Comparison of ENCODE assay signal across 1 cellular context in the genomic region with DNA sequence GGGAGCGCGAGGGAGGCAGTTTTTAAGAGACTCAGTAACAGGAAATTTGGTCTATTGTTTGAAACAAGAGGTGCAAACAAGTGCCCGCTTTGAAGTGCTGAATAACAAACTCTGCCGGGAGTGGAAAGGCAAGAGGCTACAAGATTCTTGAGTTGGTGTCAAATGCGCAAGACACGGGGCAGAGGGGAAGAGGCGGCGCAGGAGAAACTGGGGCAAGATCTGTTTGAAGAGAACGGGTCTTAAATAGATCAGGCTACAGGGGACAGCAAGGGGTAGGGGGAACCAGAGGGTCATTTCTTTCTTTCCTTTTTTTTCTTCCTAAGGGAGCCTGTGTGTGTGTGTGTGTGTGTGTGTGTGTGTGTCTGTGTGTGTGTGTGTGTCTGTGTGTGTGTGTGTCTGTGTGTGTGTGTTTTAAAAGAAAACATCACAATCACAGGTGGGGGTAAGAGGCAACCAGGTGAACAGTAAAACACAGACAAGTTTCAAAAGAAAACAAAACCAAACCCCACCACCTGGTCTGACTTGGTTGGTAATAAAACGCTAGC.
TF ChIP-seq lines count a peak whose summit lies in the region.

No MANE protein-coding gene starts in this region.

TF ChIP-seq in GM23338, 12 proteins besides CTCF, POLR2A, EP300 and RAD21 (continued from another document):
- TF ChIP-seq, protein P1, sequence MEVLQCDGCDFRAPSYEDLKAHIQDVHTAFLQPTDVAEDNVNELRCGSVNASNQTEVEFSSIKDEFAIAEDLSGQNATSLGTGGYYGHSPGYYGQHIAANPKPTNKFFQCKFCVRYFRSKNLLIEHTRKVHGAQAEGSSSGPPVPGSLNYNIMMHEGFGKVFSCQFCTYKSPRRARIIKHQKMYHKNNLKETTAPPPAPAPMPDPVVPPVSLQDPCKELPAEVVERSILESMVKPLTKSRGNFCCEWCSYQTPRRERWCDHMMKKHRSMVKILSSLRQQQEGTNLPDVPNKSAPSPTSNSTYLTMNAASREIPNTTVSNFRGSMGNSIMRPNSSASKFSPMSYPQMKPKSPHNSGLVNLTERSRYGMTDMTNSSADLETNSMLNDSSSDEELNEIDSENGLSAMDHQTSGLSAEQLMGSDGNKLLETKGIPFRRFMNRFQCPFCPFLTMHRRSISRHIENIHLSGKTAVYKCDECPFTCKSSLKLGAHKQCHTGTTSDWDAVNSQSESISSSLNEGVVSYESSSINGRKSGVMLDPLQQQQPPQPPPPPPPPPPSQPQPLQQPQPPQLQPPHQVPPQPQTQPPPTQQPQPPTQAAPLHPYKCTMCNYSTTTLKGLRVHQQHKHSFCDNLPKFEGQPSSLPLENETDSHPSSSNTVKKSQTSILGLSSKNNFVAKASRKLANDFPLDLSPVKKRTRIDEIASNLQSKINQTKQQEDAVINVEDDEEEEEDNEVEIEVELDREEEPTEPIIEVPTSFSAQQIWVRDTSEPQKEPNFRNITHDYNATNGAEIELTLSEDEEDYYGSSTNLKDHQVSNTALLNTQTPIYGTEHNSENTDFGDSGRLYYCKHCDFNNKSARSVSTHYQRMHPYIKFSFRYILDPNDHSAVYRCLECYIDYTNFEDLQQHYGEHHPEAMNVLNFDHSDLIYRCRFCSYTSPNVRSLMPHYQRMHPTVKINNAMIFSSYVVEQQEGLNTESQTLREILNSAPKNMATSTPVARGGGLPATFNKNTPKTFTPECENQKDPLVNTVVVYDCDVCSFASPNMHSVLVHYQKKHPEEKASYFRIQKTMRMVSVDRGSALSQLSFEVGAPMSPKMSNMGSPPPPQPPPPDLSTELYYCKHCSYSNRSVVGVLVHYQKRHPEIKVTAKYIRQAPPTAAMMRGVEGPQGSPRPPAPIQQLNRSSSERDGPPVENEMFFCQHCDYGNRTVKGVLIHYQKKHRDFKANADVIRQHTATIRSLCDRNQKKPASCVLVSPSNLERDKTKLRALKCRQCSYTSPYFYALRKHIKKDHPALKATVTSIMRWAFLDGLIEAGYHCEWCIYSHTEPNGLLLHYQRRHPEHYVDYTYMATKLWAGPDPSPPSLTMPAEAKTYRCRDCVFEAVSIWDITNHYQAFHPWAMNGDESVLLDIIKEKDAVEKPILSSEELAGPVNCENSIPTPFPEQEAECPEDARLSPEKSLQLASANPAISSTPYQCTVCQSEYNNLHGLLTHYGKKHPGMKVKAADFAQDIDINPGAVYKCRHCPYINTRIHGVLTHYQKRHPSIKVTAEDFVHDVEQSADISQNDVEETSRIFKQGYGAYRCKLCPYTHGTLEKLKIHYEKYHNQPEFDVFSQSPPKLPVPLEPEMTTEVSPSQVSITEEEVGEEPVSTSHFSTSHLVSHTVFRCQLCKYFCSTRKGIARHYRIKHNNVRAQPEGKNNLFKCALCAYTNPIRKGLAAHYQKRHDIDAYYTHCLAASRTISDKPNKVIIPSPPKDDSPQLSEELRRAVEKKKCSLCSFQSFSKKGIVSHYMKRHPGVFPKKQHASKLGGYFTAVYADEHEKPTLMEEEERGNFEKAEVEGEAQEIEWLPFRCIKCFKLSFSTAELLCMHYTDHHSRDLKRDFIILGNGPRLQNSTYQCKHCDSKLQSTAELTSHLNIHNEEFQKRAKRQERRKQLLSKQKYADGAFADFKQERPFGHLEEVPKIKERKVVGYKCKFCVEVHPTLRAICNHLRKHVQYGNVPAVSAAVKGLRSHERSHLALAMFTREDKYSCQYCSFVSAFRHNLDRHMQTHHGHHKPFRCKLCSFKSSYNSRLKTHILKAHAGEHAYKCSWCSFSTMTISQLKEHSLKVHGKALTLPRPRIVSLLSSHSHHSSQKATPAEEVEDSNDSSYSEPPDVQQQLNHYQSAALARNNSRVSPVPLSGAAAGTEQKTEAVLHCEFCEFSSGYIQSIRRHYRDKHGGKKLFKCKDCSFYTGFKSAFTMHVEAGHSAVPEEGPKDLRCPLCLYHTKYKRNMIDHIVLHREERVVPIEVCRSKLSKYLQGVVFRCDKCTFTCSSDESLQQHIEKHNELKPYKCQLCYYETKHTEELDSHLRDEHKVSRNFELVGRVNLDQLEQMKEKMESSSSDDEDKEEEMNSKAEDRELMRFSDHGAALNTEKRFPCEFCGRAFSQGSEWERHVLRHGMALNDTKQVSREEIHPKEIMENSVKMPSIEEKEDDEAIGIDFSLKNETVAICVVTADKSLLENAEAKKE (CRISPR knock-in tag; IDR thresholded peaks at IDR 0.05): no peak
- no peak for TF ChIP-seq EZH2 (IDR thresholded peaks at IDR 0.05; ENCODE audit: low read depth, unreplicated experiment)
